ENCODE assay signal across 10 cellular contexts in genomic region chr2:26008851-26009566, GRCh38. TPM values are rescaled to one million over a fixed set of nuclear protein-coding genes. Genes with fewer than 3 reads are reported as not detected.
DNase-seq lines count a peak whose midpoint lies in the region; ATAC-seq and TF ChIP-seq lines count a peak whose summit lies in the region.
"Had no signal": no experiment of that assay in that cellular context is flagged by ENCODE, and none has a peak within 500 bp of the region (broad histone marks: within the 10 kb centered on the region; RNA-seq: fewer than 3 reads in every experiment).

No MANE protein-coding gene starts in this region.

- H3K4me1 ChIP-seq in OCI-LY7 (ENCODE audit: insufficient read depth, low read length, poor library complexity, severe bottlenecking), result no peaks in the 10 kb centered on the region

- TF ChIP-seq CTCF in OCI-LY7 (conservative IDR thresholded peaks at IDR 0.05; ENCODE audit: low read length), result no peak

- no TSS peak for BruUV-seq in OCI-LY7 (replicated peaks; lab: Mats Ljungman, UMichigan)

- intact Hi-C loops in OCI-LY7 (cut with micrococcal nuclease; ENCODE audit: unreplicated experiment), result no loop called here

- H3K9me3 ChIP-seq in OCI-LY7 (ENCODE audit: low read length), result no peaks in the 10 kb centered on the region
- H3K9me3 ChIP-seq: thoracic aorta had no signal

- no peak overlapping the region for H3K4me3 ChIP-seq in OCI-LY7 (ENCODE audit: low read depth, low read length, poor library complexity, severe bottlenecking)
- H3K4me3 ChIP-seq: thoracic aorta had no signal

- H2AFZ ChIP-seq in OCI-LY7 (ENCODE audit: low read length), result no peak overlapping the region

- CTCF ChIA-PET in OCI-LY7 (lab: Charles Lee; ENCODE audit: unreplicated experiment), result no interaction called here

- DNase-seq in DMS 273 (lab: John Stamatoyannopoulos, UW; ENCODE audit: unreplicated experiment), result peak; percentile 38
- DNase-seq in DMS 273 treated with DMSO at 0.1 percent for 48 hours (lab: John Stamatoyannopoulos, UW), result no peak
- peak; percentile 90 for DNase-seq in amniotic epithelial cell (ENCODE audit: low read depth)
- DNase-seq in kidney glomerular epithelial cell (lab: John Stamatoyannopoulos, UW), result peak; percentile 26
- DNase-seq in ureter (ENCODE audit: low spot score), result peak; percentile 91
- DNase-seq in NK-92 (lab: John Stamatoyannopoulos, UW; ENCODE audit: unreplicated experiment), result no peak
- DNase-seq in OCI-LY7 (ENCODE audit: low spot score), result no peak

- no peak overlapping the region for H3K27ac ChIP-seq in OCI-LY7 (ENCODE audit: low read depth, low read length, poor library complexity, severe bottlenecking)
- H3K27ac ChIP-seq: 22Rv1, thoracic aorta had no signal

- no peak for ATAC-seq in HG03280 (IDR thresholded peaks at IDR 0.05; ENCODE audit: unreplicated experiment)

- H4K20me1 ChIP-seq in OCI-LY7 (ENCODE audit: insufficient read depth, low read length), result no peaks in the 10 kb centered on the region

- H3K79me2 ChIP-seq in OCI-LY7 (ENCODE audit: insufficient read depth, low read depth, low read length), result no peaks in the 10 kb centered on the region

- H3K4me2 ChIP-seq in OCI-LY7 (ENCODE audit: low read length), result no peak overlapping the region

- H3K9me2 ChIP-seq in OCI-LY7 (ENCODE audit: insufficient read depth, low read length), result no peaks in the 10 kb centered on the region

- POLR2A ChIA-PET in OCI-LY7 (lab: Charles Lee), result no interaction called here

- H3K36me3 ChIP-seq in OCI-LY7 (ENCODE audit: insufficient read depth, low read length), result no peaks in the 10 kb centered on the region
- H3K36me3 ChIP-seq: thoracic aorta had no signal

RNA-seq across cellular contexts. Expression of gene RAB10, which starts 24.9 kb away (rescaled TPM):
- 180 TPM for total RNA-seq in ureter
- total RNA-seq in OCI-LY7 (2014; rRNA removed; shearing (Covaris generic)), result 58.3 and 109 TPM in 2 replicates
- total RNA-seq in OCI-LY7 (2022), result 83.9 and 96.7 TPM in 2 replicates

RNA-seq across cellular contexts. Expression of gene KIF3C, which starts 26.7 kb away (rescaled TPM):
- total RNA-seq in ureter (4.1 TPM), OCI-LY7 (2022) (10.5 and 11.4 TPM in 2 replicates)
- 3.8 and 4.0 TPM in 2 replicates for total RNA-seq in OCI-LY7 (2014; rRNA removed; shearing (Covaris generic))

Comparison
In these comparisons a context has a peak if more than half of its experiments do, and no peak if none do; other contexts are left out.
1. DNase-seq: peak in DMS 273 (single experiment), amniotic epithelial cell (single experiment), kidney glomerular epithelial cell (single experiment) and ureter (single experiment); none in DMS 273 treated with DMSO at 0.1 percent for 48 hours (single experiment), NK-92 (single experiment) and OCI-LY7 (single experiment).